ENCODE assay signal across 9 cellular contexts in the genomic region with DNA sequence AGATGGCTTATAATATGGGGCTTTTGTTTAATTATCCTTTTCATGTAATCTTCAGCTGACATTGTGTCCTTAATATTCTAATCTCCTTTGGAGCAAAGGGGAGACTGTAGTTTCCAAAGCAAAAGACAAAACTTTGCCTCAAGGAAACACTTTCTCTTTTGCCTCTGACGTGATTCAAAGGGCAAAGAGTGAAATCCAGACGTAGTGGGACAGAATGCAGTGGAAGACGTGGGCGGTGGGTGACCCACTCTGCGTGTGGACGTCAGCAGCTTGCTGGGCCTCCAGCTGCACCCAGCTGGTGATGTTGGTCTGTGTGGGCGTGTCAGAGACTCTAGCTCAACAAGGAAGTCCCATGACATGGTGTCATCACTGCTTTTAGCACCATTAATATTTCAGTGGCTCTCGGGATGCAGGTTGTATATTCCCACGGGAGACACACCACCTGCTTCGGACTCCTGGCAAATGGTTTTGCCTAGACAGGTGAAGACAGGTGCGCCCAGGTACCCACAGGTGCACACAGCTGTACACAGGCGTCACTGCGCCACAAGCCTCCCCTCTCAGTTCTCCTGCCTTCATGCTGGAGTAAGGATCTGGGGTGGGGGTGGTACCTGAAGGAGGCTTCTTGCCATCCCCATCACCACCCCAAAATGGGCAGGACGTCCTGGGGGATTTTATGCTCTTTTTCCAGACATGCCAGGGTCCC.
DNase-seq lines count a peak whose midpoint lies in the region; ATAC-seq and TF ChIP-seq lines count a peak whose summit lies in the region.
"Had no signal": no experiment of that assay in that cellular context is flagged by ENCODE, and none has a peak within 500 bp of the region (broad histone marks: within the 10 kb centered on the region; RNA-seq: fewer than 3 reads in every experiment).

No MANE protein-coding gene starts in this region.

- POLR2A ChIA-PET in activated CD8-positive, alpha-beta T cell treated with anti-CD3 and anti-CD28 coated beads for 36 hours (lab: Charles Lee) = no interaction called here
- POLR2A ChIA-PET in activated CD8-positive, alpha-beta T cell treated with anti-CD3 and anti-CD28 coated beads, Interleukin-2, amount 10 ng/mL, durations not matched to agents 7 days and 5 days (lab: Charles Lee) = no interaction called here

- H3K4me3 ChIP-seq in tibial nerve = no peak overlapping the region

- H3K9me3 ChIP-seq in tibial nerve = no peaks in the 10 kb centered on the region
- H3K9me3 ChIP-seq: Caco-2 had no signal

- no peak for TF ChIP-seq CTCF in activated CD8-positive, alpha-beta T cell treated with anti-CD3 and anti-CD28 coated beads for 36 hours (IDR thresholded peaks at IDR 0.05)
- no peak for TF ChIP-seq CTCF in tibial nerve (IDR thresholded peaks at IDR 0.05)

- H3K36me3 Mint-ChIP-seq in activated CD8-positive, alpha-beta T cell treated with anti-CD3 and anti-CD28 coated beads for 36 hours (ENCODE audit: low read depth) = no peaks in the 10 kb centered on the region
- no peaks in the 10 kb centered on the region for H3K36me3 Mint-ChIP-seq in activated CD8-positive, alpha-beta T cell treated with anti-CD3 and anti-CD28 coated beads, Interleukin-2, amount 10 ng/mL, durations not matched to agents 7 days and 5 days (ENCODE audit: low read depth)
- no peaks in the 10 kb centered on the region for H3K36me3 Mint-ChIP-seq in activated naive CD4-positive, alpha-beta T cell treated with anti-CD3 and anti-CD28 coated beads, Interleukin-2, amount 10 ng/mL, durations not matched to agents 7 days and 5 days

- peak; percentile 26 for DNase-seq in activated CD8-positive, alpha-beta T cell treated with anti-CD3 and anti-CD28 coated beads for 36 hours
- DNase-seq in activated CD8-positive, alpha-beta T cell treated with anti-CD3 and anti-CD28 coated beads, Interleukin-2, amount 10 ng/mL, durations not matched to agents 7 days and 5 days = no peak
- DNase-seq in amniotic stem cell (lab: John Stamatoyannopoulos, UW) = peak; percentile 25
- peak; percentile 20 for DNase-seq in inferior parietal cortex (ENCODE audit: extremely low spot score)
- DNase-seq in tibial nerve (ENCODE audit: low spot score in 2 of 2) = no peak
- no peak for DNase-seq in activated naive CD4-positive, alpha-beta T cell treated with anti-CD3 and anti-CD28 coated beads, Interleukin-2, amount 10 ng/mL, durations not matched to agents 7 days and 5 days
- no peak for DNase-seq in activated gamma-delta T cell (lab: John Stamatoyannopoulos, UW)
- DNase-seq: Caco-2 had no signal

- H3K36me3 ChIP-seq in tibial nerve = no peaks in the 10 kb centered on the region

- TF ChIP-seq EP300 in tibial nerve (IDR thresholded peaks at IDR 0.05) = peak; percentile 59 to 84

- CTCF ChIA-PET in activated CD8-positive, alpha-beta T cell treated with anti-CD3 and anti-CD28 coated beads for 36 hours (lab: Charles Lee) = no interaction called here
- CTCF ChIA-PET in activated CD8-positive, alpha-beta T cell treated with anti-CD3 and anti-CD28 coated beads, Interleukin-2, amount 10 ng/mL, durations not matched to agents 7 days and 5 days (lab: Charles Lee) = no interaction called here
- CTCF ChIA-PET in activated naive CD4-positive, alpha-beta T cell treated with anti-CD3 and anti-CD28 coated beads, Interleukin-2, amount 10 ng/mL, durations not matched to agents 7 days and 5 days (lab: Charles Lee) = no interaction called here

- no peak overlapping the region for H3K27ac Mint-ChIP-seq in activated CD8-positive, alpha-beta T cell treated with anti-CD3 and anti-CD28 coated beads for 36 hours
- H3K27ac Mint-ChIP-seq in activated CD8-positive, alpha-beta T cell treated with anti-CD3 and anti-CD28 coated beads, Interleukin-2, amount 10 ng/mL, durations not matched to agents 7 days and 5 days = no peak overlapping the region
- H3K27ac Mint-ChIP-seq in activated naive CD4-positive, alpha-beta T cell treated with anti-CD3 and anti-CD28 coated beads, Interleukin-2, amount 10 ng/mL, durations not matched to agents 7 days and 5 days = no peak overlapping the region

- TF ChIP-seq POLR2A in tibial nerve (IDR thresholded peaks at IDR 0.05) = no peak

- no peaks in the 10 kb centered on the region for H3K27me3 ChIP-seq in tibial nerve

- no peak for ATAC-seq in activated CD8-positive, alpha-beta T cell treated with anti-CD3 and anti-CD28 coated beads for 36 hours
- no peak for ATAC-seq in activated CD8-positive, alpha-beta T cell treated with anti-CD3 and anti-CD28 coated beads, Interleukin-2, amount 10 ng/mL, durations not matched to agents 7 days and 5 days
- no peak for ATAC-seq in GM18870 (IDR thresholded peaks at IDR 0.05; ENCODE audit: unreplicated experiment)

- H3K4me1 Mint-ChIP-seq in activated CD8-positive, alpha-beta T cell treated with anti-CD3 and anti-CD28 coated beads for 36 hours (ENCODE audit: low read depth) = no peaks in the 10 kb centered on the region
- no peaks in the 10 kb centered on the region for H3K4me1 Mint-ChIP-seq in activated CD8-positive, alpha-beta T cell treated with anti-CD3 and anti-CD28 coated beads, Interleukin-2, amount 10 ng/mL, durations not matched to agents 7 days and 5 days (ENCODE audit: low read depth)
- H3K4me1 Mint-ChIP-seq in activated naive CD4-positive, alpha-beta T cell treated with anti-CD3 and anti-CD28 coated beads, Interleukin-2, amount 10 ng/mL, durations not matched to agents 7 days and 5 days = no peaks in the 10 kb centered on the region

- peak overlapping the region; percentile 41 to 89 (median 72) for H3K27ac ChIP-seq in tibial nerve

- H3K9me3 Mint-ChIP-seq in activated CD8-positive, alpha-beta T cell treated with anti-CD3 and anti-CD28 coated beads for 36 hours = no peaks in the 10 kb centered on the region
- H3K9me3 Mint-ChIP-seq in activated CD8-positive, alpha-beta T cell treated with anti-CD3 and anti-CD28 coated beads, Interleukin-2, amount 10 ng/mL, durations not matched to agents 7 days and 5 days (ENCODE audit: insufficient read depth) = no peaks in the 10 kb centered on the region
- H3K9me3 Mint-ChIP-seq in activated naive CD4-positive, alpha-beta T cell treated with anti-CD3 and anti-CD28 coated beads, Interleukin-2, amount 10 ng/mL, durations not matched to agents 7 days and 5 days = no peaks in the 10 kb centered on the region

- 45 to 49% methylated on average over 14 of the region's 14 CpGs for WGBS in tibial nerve, 2 donors

- peaks cover 2% of the 10 kb centered on the region for H3K27me3 Mint-ChIP-seq in activated CD8-positive, alpha-beta T cell treated with anti-CD3 and anti-CD28 coated beads for 36 hours
- H3K27me3 Mint-ChIP-seq in activated CD8-positive, alpha-beta T cell treated with anti-CD3 and anti-CD28 coated beads, Interleukin-2, amount 10 ng/mL, durations not matched to agents 7 days and 5 days (ENCODE audit: low read depth) = no peaks in the 10 kb centered on the region
- no peaks in the 10 kb centered on the region for H3K27me3 Mint-ChIP-seq in activated naive CD4-positive, alpha-beta T cell treated with anti-CD3 and anti-CD28 coated beads, Interleukin-2, amount 10 ng/mL, durations not matched to agents 7 days and 5 days

- H3K4me1 ChIP-seq in tibial nerve = peaks cover 0 to 30% (median 0%) of the 10 kb centered on the region in 4 donors
- H3K4me1 ChIP-seq: Caco-2 had no signal

- H3K4me3 Mint-ChIP-seq in activated CD8-positive, alpha-beta T cell treated with anti-CD3 and anti-CD28 coated beads for 36 hours = no peak overlapping the region
- H3K4me3 Mint-ChIP-seq in activated CD8-positive, alpha-beta T cell treated with anti-CD3 and anti-CD28 coated beads, Interleukin-2, amount 10 ng/mL, durations not matched to agents 7 days and 5 days = no peak overlapping the region
- H3K4me3 Mint-ChIP-seq in activated naive CD4-positive, alpha-beta T cell treated with anti-CD3 and anti-CD28 coated beads, Interleukin-2, amount 10 ng/mL, durations not matched to agents 7 days and 5 days = no peak overlapping the region

- intact Hi-C loops in activated CD8-positive, alpha-beta T cell treated with anti-CD3 and anti-CD28 coated beads for 36 hours (cut with micrococcal nuclease) = no loop called here

Comparison
In these comparisons a context has a peak if more than half of its experiments do, and no peak if none do; other contexts are left out.
1. DNase-seq: peak in activated CD8-positive, alpha-beta T cell treated with anti-CD3 and anti-CD28 coated beads for 36 hours (single experiment), amniotic stem cell (single experiment) and inferior parietal cortex (single experiment); none in activated CD8-positive, alpha-beta T cell treated with anti-CD3 and anti-CD28 coated beads, Interleukin-2, amount 10 ng/mL, durations not matched to agents 7 days and 5 days (single experiment), tibial nerve (0 of 2), activated naive CD4-positive, alpha-beta T cell treated with anti-CD3 and anti-CD28 coated beads, Interleukin-2, amount 10 ng/mL, durations not matched to agents 7 days and 5 days (single experiment) and activated gamma-delta T cell (single experiment).